ENCODE assay signal across 7 cellular contexts in genomic region chr1:193059282-193060225, GRCh38. TPM values are rescaled to one million over a fixed set of nuclear protein-coding genes. Genes with fewer than 3 reads are reported as not detected.
DNase-seq lines count a peak whose midpoint lies in the region; ATAC-seq, FAIRE-seq and TF ChIP-seq lines count a peak whose summit lies in the region.

TSS of gene RO60 (plus strand) at chr1:193059612. CDS start at chr1:193069055, 9,443 bp downstream.
TSS of gene UCHL5 (minus strand) at chr1:193059360. CDS start at chr1:193059260, 100 bp downstream.

- ATAC-seq in HG02981 (IDR thresholded peaks at IDR 0.05; ENCODE audit: unreplicated experiment) = peak; percentile 93

- H3K4me3 ChIP-seq in astrocyte of the cerebellum (ENCODE audit: low read depth, low read length) = peak within 1 kb of the TSS; percentile 92

- FAIRE-seq in GM18507 (lab: Jason Lieb, UNC) = peak; percentile 99

- peak; percentile 70 for DNase-seq in GM18507 (ENCODE audit: extremely low spot score, insufficient read length, low read depth)
- DNase-seq in NCI-H2029 treated with DMSO at 0.1 percent for 48 hours (lab: John Stamatoyannopoulos, UW) = peak; percentile 83
- peak; percentile 89 for DNase-seq in T-helper 9 cell
- DNase-seq in astrocyte of the cerebellum (ENCODE audit: low read depth) = peak; percentile 94
- peak; percentile 91 for DNase-seq in hepatic stellate cell (ENCODE audit: low spot score)
- DNase-seq in renal cortical epithelial cell (ENCODE audit: low read depth) = peak; percentile 96

- in situ Hi-C loops in astrocyte of the cerebellum (cut with HindIII; ENCODE audit: low sequenced_read_pairs) = no loop called here

- no peak for TF ChIP-seq CTCF in astrocyte of the cerebellum (IDR thresholded peaks at IDR 0.05; ENCODE audit: low read depth, low read length, missing control alignments)

RNA-seq across cellular contexts. Expression of gene RO60, which starts in this region (rescaled TPM):
- 153 and 155 TPM in 2 replicates for total RNA-seq in renal cortical epithelial cell

RNA-seq across cellular contexts. Expression of gene UCHL5, which starts in this region (rescaled TPM):
- total RNA-seq in renal cortical epithelial cell = 25.0 and 60.8 TPM in 2 replicates

Comparison
In these comparisons a context has a peak if more than half of its experiments do, and no peak if none do; other contexts are left out.
1. Peak in every context shown above with its lines: DNase-seq, ATAC-seq and H3K4me3 ChIP-seq.